Comparison of ENCODE assay signal across 19 cellular contexts in genomic region chr17:61669522-61669921, GRCh38.
"Had no signal": no experiment of that assay in that cellular context is flagged by ENCODE, and none has a peak within 500 bp of the region (broad histone marks: within the 10 kb centered on the region; RNA-seq: fewer than 3 reads in every experiment).

No MANE protein-coding gene starts in this region.

- DNase-seq: activated CD4-positive, alpha-beta T cell treated with anti-CD3 and anti-CD28 coated beads, Interleukin-2, amount 10 ng/mL, durations not matched to agents 7 days and 5 days; activated CD8-positive, alpha-beta memory T cell treated with anti-CD3 and anti-CD28 coated beads, Interleukin-2, amount 50 U/mL, for 4 hours; activated CD8-positive, alpha-beta T cell treated with anti-CD3 and anti-CD28 coated beads, Interleukin-2, amount 10 ng/mL, durations not matched to agents 7 days and 5 days; activated naive CD4-positive, alpha-beta T cell treated with anti-CD3 and anti-CD28 coated beads for 36 hours; activated T-cell treated with anti-CD3 and anti-CD28 coated beads, Interleukin-2, amount 50 U/mL, for 4 hours; body of pancreas; dorsolateral prefrontal cortex; mesenchymal stem cell; mucosa of descending colon; naive thymus-derived CD4-positive, alpha-beta T cell; stimulated activated CD4-positive, alpha-beta T cell treated with anti-CD3 and anti-CD28 coated beads, Interleukin-12 subunit alpha, Interleukin-12 subunit beta, amount 100 ng/mL, for 4 hours; stimulated activated CD4-positive, alpha-beta T cell treated with anti-CD3 and anti-CD28 coated beads, Interleukin-1b, Interleukin-23, amount 100 ng/mL, for 48 hours; stimulated activated CD8-positive, alpha-beta memory T cell treated with anti-CD3 and anti-CD28 coated beads, Interleukin-4, amount 100 ng/mL, for 48 hours; stimulated activated naive CD4-positive, alpha-beta T cell; substantia nigra; tibial artery; uterus had no signal

- H3K27me3 ChIP-seq: body of pancreas, neural progenitor cell, right atrium auricular region, tibial artery, uterus had no signal

- H3K27ac ChIP-seq: body of pancreas, dorsolateral prefrontal cortex, neural progenitor cell, right atrium auricular region, tibial artery, uterus had no signal

- H3K9me3 ChIP-seq: body of pancreas, mucosa of descending colon, right atrium auricular region, tibial artery, uterus had no signal

- H3K4me3 ChIP-seq: body of pancreas, dorsolateral prefrontal cortex, mucosa of descending colon, neural progenitor cell, right atrium auricular region, tibial artery, uterus had no signal

- H3K36me3 ChIP-seq: neural progenitor cell, right atrium auricular region, tibial artery, uterus had no signal

- H3K4me1 ChIP-seq: body of pancreas, neural progenitor cell, right atrium auricular region, tibial artery, uterus had no signal
